Comparison of ENCODE assay signal across 10 cellular contexts in genomic region chr1:228842094-228842775, GRCh38.
DNase-seq lines count a peak whose midpoint lies in the region; ATAC-seq, FAIRE-seq and TF ChIP-seq lines count a peak whose summit lies in the region.
"Had no signal": no experiment of that assay in that cellular context is flagged by ENCODE, and none has a peak within 500 bp of the region (broad histone marks: within the 10 kb centered on the region; RNA-seq: fewer than 3 reads in every experiment).

No MANE protein-coding gene starts in this region.

- TF ChIP-seq POLR2A in GM12878 (IDR thresholded peaks at IDR 0.05; ENCODE audit: low read depth, low read length): no peak

- H2AFZ ChIP-seq in GM12878 (ENCODE audit: control insufficient read depth, low read depth, low read length) (no peak overlapping the region), MM.1S (ENCODE audit: low read length) (no peak overlapping the region)

- CTCF ChIA-PET in GM12878 (lab: Yijun Ruan, JAX): interaction anchor here (0.7 to 1.6 kb wide), 2 partner anchors 11 to 385 kb away, joined by 3 to 4 read pairs; no protein-coding TSS in a partner anchor

- in situ Hi-C loops in GM12878 (cut with MboI): no loop called here

- TF ChIP-seq CTCF in BE2C (IDR thresholded peaks at IDR 0.05; ENCODE audit: low read depth, low read length): 0 out of 2 replicates have a peak, but pooled peaks have one; percentile 9
- no peak for TF ChIP-seq CTCF in GM12878 (IDR thresholded peaks at IDR 0.05 in 2 of 3, conservative IDR thresholded peaks at IDR 0.05 in 1 of 3; ENCODE audit: control insufficient read depth in 2 of 3, extremely low read depth in 1 of 3, insufficient read depth in 1 of 3, low read depth in 3 of 3, low read length in 3 of 3)
- no peak for TF ChIP-seq CTCF in MM.1S (IDR thresholded peaks at IDR 0.05; ENCODE audit: low read length)

- H3K27ac ChIP-seq in GM12878 (ENCODE audit: control insufficient read depth, insufficient read depth) (no peak overlapping the region), MM.1S (ENCODE audit: low read length) (no peak overlapping the region)
- H3K27ac ChIP-seq: VCaP had no signal

- H3K9me2 ChIP-seq in MM.1S (replicated peaks; ENCODE audit: insufficient read depth, low read length): no peaks in the 10 kb centered on the region

- peaks cover 7% of the 10 kb centered on the region for H3K4me1 ChIP-seq in BE2C
- H3K4me1 ChIP-seq in GM12878 (ENCODE audit: control insufficient read depth, insufficient read depth, low read length): no peaks in the 10 kb centered on the region
- no peaks in the 10 kb centered on the region for H3K4me1 ChIP-seq in MM.1S (ENCODE audit: low read length)

- H3K36me3 Mint-ChIP-seq in immature natural killer cell: peaks cover 0 to 3% (median 3%) of the 10 kb centered on the region in 3 donors

- RAD21 ChIA-PET in GM12878 (lab: Charles Lee; ENCODE audit: unreplicated experiment): interaction anchor here (0.6 to 2.6 kb wide), 5 partner anchors 8 to 394 kb away, joined by 3 to 16 read pairs (median 3); no protein-coding TSS in a partner anchor

- no peak for FAIRE-seq in GM12878 (lab: Jason Lieb, UNC)

- no peaks in the 10 kb centered on the region for H3K27me3 ChIP-seq in BE2C
- no peaks in the 10 kb centered on the region for H3K27me3 ChIP-seq in GM12878 (replicated peaks in 1 of 2; ENCODE audit: control insufficient read depth in 2 of 2, insufficient read depth in 2 of 2, low read length in 1 of 2)
- H3K27me3 ChIP-seq in MM.1S (replicated peaks; ENCODE audit: insufficient read depth, low read length): no peaks in the 10 kb centered on the region

- H3K79me2 ChIP-seq in GM12878 (ENCODE audit: control insufficient read depth, insufficient read depth, low read length): no peaks in the 10 kb centered on the region
- H3K79me2 ChIP-seq in MM.1S (ENCODE audit: low read length): no peaks in the 10 kb centered on the region

- BruUV-seq in GM12878 (replicated peaks; lab: Mats Ljungman, UMichigan): no TSS peak

- POLR2A ChIA-PET in GM12878 (lab: Charles Lee): interaction anchor here (0.6 to 1.0 kb wide), 2 partner anchors 11 to 16 kb away, joined by 3 read pairs; no protein-coding TSS in a partner anchor

- H3K36me3 ChIP-seq in BE2C (no peaks in the 10 kb centered on the region), GM12878 (ENCODE audit: control insufficient read depth in 2 of 2, insufficient read depth in 2 of 2, low read length in 1 of 2) (no peaks in the 10 kb centered on the region), MM.1S (replicated peaks; ENCODE audit: insufficient read depth, low read length) (no peaks in the 10 kb centered on the region)

- no peak; a peak in 1 of 4 replicates for TF ChIP-seq EP300 in GM12878 (IDR thresholded peaks at IDR 0.05; ENCODE audit: borderline replicate concordance in 1 of 2, control insufficient read depth in 1 of 2, low read depth in 2 of 2, low read length in 2 of 2)

- no peak overlapping the region for H3K27ac Mint-ChIP-seq in immature natural killer cell

- DNase-seq in BE2C: peak; percentile 85
- no peak for DNase-seq in GM12878 (ENCODE audit: low read depth, low spot score)
- peak; percentile 86 for DNase-seq in mesenteric fat pad (ENCODE audit: low spot score)
- DNase-seq in MM.1S: no peak
- no peak for DNase-seq in T-helper 9 cell
- DNase-seq in immature natural killer cell: no peak

- H3K9me3 Mint-ChIP-seq in immature natural killer cell: peaks cover 0 to 9% (median 2%) of the 10 kb centered on the region in 6 donors

- no peak for TF ChIP-seq RAD21 in GM12878 (IDR thresholded peaks at IDR 0.05; ENCODE audit: insufficient read depth, low read depth, low read length)

- WGBS in GM12878 (ENCODE audit: insufficient coverage, insufficient replicate concordance, low lambda C conversion rate, missing lambda C conversion rate): 32% methylated on average over 6 of the region's 6 CpGs

- no peaks in the 10 kb centered on the region for H4K20me1 ChIP-seq in GM12878 (ENCODE audit: control insufficient read depth, insufficient read depth)
- no peaks in the 10 kb centered on the region for H4K20me1 ChIP-seq in MM.1S (ENCODE audit: insufficient read depth, low read length)

- H3K4me3 ChIP-seq in BE2C (ENCODE audit: low read depth, low read length) (no peak overlapping the region), GM12878 (no peak overlapping the region), MM.1S (ENCODE audit: low read length) (no peak overlapping the region)
- H3K4me3 ChIP-seq: mucosa of descending colon had no signal

- H3K27me3 Mint-ChIP-seq in immature natural killer cell (ENCODE audit: low read depth in 3 of 3): no peaks in the 10 kb centered on the region

- H3K4me3 Mint-ChIP-seq in immature natural killer cell: no peak overlapping the region

- SMC1A ChIA-PET in GM12878 (lab: Charles Lee; ENCODE audit: uncharacterized antibody, unreplicated experiment): interaction anchor here (1.0 to 2.0 kb wide), 7 partner anchors 8 to 114 kb away, joined by 3 to 11 read pairs (median 4); no protein-coding TSS in a partner anchor

- H3K4me1 Mint-ChIP-seq in immature natural killer cell: no peaks in the 10 kb centered on the region

- no peaks in the 10 kb centered on the region for H3F3A ChIP-seq in MM.1S (ENCODE audit: insufficient read depth, low read length)

- intact Hi-C loops in GM12878 (cut with micrococcal nuclease; ENCODE audit: unreplicated experiment): no loop called here

- ATAC-seq in HG02938 (IDR thresholded peaks at IDR 0.05; ENCODE audit: unreplicated experiment) (peak; percentile 55), GM12878 (peak; percentile 77), HG02970 (IDR thresholded peaks at IDR 0.05; ENCODE audit: low FRiP score, unreplicated experiment) (no peak)
- ATAC-seq: mucosa of descending colon had no signal

- H3K4me2 ChIP-seq in GM12878 (ENCODE audit: control insufficient read depth, insufficient read depth) (no peak overlapping the region), MM.1S (ENCODE audit: low read depth, low read length) (no peak overlapping the region)

- H3K9me3 ChIP-seq in BE2C (no peaks in the 10 kb centered on the region), GM12878 (replicated peaks; ENCODE audit: control insufficient read depth, insufficient read depth, low read length) (no peaks in the 10 kb centered on the region; the same call in 2 of the 3 replicates), MM.1S (replicated peaks; ENCODE audit: insufficient read depth, low read length) (no peaks in the 10 kb centered on the region)

- H3K9ac ChIP-seq in GM12878 (ENCODE audit: control insufficient read depth, insufficient read depth, low read length) (no peak overlapping the region), MM.1S (ENCODE audit: low read length) (no peak overlapping the region)

TF ChIP-seq in GM12878, 131 proteins besides CTCF, POLR2A, EP300 and RAD21 (continues in another document):
- TF ChIP-seq, protein P1, sequence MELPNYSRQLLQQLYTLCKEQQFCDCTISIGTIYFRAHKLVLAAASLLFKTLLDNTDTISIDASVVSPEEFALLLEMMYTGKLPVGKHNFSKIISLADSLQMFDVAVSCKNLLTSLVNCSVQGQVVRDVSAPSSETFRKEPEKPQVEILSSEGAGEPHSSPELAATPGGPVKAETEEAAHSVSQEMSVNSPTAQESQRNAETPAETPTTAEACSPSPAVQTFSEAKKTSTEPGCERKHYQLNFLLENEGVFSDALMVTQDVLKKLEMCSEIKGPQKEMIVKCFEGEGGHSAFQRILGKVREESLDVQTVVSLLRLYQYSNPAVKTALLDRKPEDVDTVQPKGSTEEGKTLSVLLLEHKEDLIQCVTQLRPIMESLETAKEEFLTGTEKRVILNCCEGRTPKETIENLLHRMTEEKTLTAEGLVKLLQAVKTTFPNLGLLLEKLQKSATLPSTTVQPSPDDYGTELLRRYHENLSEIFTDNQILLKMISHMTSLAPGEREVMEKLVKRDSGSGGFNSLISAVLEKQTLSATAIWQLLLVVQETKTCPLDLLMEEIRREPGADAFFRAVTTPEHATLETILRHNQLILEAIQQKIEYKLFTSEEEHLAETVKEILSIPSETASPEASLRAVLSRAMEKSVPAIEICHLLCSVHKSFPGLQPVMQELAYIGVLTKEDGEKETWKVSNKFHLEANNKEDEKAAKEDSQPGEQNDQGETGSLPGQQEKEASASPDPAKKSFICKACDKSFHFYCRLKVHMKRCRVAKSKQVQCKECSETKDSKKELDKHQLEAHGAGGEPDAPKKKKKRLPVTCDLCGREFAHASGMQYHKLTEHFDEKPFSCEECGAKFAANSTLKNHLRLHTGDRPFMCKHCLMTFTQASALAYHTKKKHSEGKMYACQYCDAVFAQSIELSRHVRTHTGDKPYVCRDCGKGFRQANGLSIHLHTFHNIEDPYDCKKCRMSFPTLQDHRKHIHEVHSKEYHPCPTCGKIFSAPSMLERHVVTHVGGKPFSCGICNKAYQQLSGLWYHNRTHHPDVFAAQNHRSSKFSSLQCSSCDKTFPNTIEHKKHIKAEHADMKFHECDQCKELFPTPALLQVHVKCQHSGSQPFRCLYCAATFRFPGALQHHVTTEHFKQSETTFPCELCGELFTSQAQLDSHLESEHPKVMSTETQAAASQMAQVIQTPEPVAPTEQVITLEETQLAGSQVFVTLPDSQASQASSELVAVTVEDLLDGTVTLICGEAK (IDR thresholded peaks at IDR 0.05; ENCODE audit: borderline replicate concordance): no peak
- no peak for TF ChIP-seq ZNF217 (IDR thresholded peaks at IDR 0.05)
- no peak for TF ChIP-seq POLR2AphosphoS2 (IDR thresholded peaks at IDR 0.05; ENCODE audit: low read depth, low read length)
- no peak for TF ChIP-seq CREB1 (IDR thresholded peaks at IDR 0.05; ENCODE audit: low read depth)
- TF ChIP-seq CHD2 (IDR thresholded peaks at IDR 0.05; ENCODE audit: borderline replicate concordance, low read depth, low read length): 0 out of 2 replicates have a peak, but pooled peaks have one; percentile 11
- TF ChIP-seq ATF3 (IDR thresholded peaks at IDR 0.05; ENCODE audit: borderline replicate concordance, extremely low read depth, low read depth, low read length): no peak
- no peak for TF ChIP-seq HCFC1 (IDR thresholded peaks at IDR 0.05; ENCODE audit: low read length)
- no peak for TF ChIP-seq MEF2A (IDR thresholded peaks at IDR 0.05; ENCODE audit: insufficient read depth, low read depth, low read length)
- TF ChIP-seq NFXL1 (IDR thresholded peaks at IDR 0.05; ENCODE audit: borderline replicate concordance): no peak

Comparison
In these comparisons a context has a peak if more than half of its experiments do, and no peak if none do; other contexts are left out.
1. DNase-seq: peak in BE2C (single experiment) and mesenteric fat pad (single experiment); none in GM12878 (single experiment), MM.1S (single experiment), T-helper 9 cell (single experiment) and immature natural killer cell (0 of 3).